In the genomic region with DNA sequence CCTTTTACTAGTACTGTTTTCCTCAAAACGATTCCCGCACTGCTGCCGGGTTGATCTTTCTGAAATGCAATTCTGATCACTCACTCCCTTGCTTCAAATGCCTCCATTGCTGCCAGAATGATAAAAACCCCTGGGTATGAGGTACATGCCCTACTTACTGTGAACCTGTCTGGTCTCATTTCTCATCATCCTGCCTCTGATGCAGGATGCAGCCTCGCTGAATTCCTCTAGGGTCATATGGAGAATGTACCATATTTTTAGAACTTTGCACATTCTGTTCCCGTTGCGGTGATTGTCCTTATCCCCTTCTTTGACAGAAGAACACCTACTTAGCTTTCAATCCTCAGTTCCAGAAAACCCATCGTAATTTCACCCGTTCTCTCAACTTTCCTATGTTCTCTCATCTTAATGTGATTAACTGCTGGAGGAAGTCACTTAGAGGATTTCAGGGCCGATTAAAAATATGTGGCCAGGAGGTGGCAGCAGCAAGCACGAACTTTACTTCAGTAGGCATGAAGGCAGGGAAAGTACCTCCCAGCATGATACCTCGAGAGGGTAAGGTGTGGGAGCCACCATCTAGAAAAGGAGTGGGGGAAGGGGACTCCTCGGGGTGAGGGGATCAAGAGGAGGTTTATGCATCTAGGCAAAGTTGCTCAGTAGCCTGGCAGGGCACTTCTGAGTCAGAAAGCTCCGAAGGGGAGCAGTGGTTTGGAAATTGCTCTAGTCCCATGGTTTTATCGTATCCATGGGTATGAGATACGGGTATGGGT, we compare ENCODE assay signal across 8 cellular contexts.
DNase-seq lines count a peak whose midpoint lies in the region; ATAC-seq and TF ChIP-seq lines count a peak whose summit lies in the region.

No MANE protein-coding gene starts in this region.

- CTCF ChIA-PET in AG04450 (lab: Charles Lee): interaction anchor here (1.0 kb wide), 1 partner anchor 473 kb away, joined by 3 read pairs; no protein-coding TSS in a partner anchor
- CTCF ChIA-PET in RWPE1 (lab: Yijun Ruan, JAX): interaction anchor here (0.6 to 1.0 kb wide), 3 partner anchors 382 to 1341 kb away, joined by 3 to 4 read pairs (median 3); no protein-coding TSS in a partner anchor

- H3K9me3 Mint-ChIP-seq in chondrocyte (ENCODE audit: low read depth) (no peaks in the 10 kb centered on the region), mesothelial cell of epicardium (no peaks in the 10 kb centered on the region)

- TF ChIP-seq CTCF in AG04450 (IDR thresholded peaks at IDR 0.05; ENCODE audit: low read depth, low read length) (peak; percentile 29; the same call in 1 of the 2 replicates), GM12865 (IDR thresholded peaks at IDR 0.05; ENCODE audit: insufficient read depth, low read depth, low read length, missing control alignments) (peak; percentile 39), RWPE1 (conservative IDR thresholded peaks at IDR 0.05; ENCODE audit: low read depth) (peak; percentile 59), chondrocyte (IDR thresholded peaks at IDR 0.05) (peak; percentile 92), mesothelial cell of epicardium (IDR thresholded peaks at IDR 0.05; ENCODE audit: unreplicated experiment) (peak; percentile 60), uterus (IDR thresholded peaks at IDR 0.05) (peak in 3 of 4 experiments; percentile 13 to 32 (median 29))

- H3K36me3 Mint-ChIP-seq in chondrocyte (ENCODE audit: low read depth) (no peaks in the 10 kb centered on the region), mesothelial cell of epicardium (no peaks in the 10 kb centered on the region)

- H3K36me3 ChIP-seq in uterus: no peaks in the 10 kb centered on the region

- H3K27ac Mint-ChIP-seq in chondrocyte (ENCODE audit: unreplicated experiment): no peak overlapping the region
- no peak overlapping the region for H3K27ac Mint-ChIP-seq in mesothelial cell of epicardium

- H3K4me1 Mint-ChIP-seq in chondrocyte (ENCODE audit: low read depth) (peaks cover 4% of the 10 kb centered on the region), mesothelial cell of epicardium (no peaks in the 10 kb centered on the region)

- H3K27me3 Mint-ChIP-seq in chondrocyte (ENCODE audit: low read depth): peaks cover 4% of the 10 kb centered on the region
- H3K27me3 Mint-ChIP-seq in mesothelial cell of epicardium (ENCODE audit: low read depth): no peaks in the 10 kb centered on the region

- peaks cover 6% of the 10 kb centered on the region for H3K9me3 ChIP-seq in AG04450 (ENCODE audit: control insufficient read depth, insufficient read depth, low read length)
- no peaks in the 10 kb centered on the region for H3K9me3 ChIP-seq in uterus

- H3K4me3 Mint-ChIP-seq in chondrocyte (ENCODE audit: unreplicated experiment) (no peak overlapping the region), mesothelial cell of epicardium (no peak overlapping the region)

- H3K4me1 ChIP-seq in uterus: no peaks in the 10 kb centered on the region

- H3K27me3 ChIP-seq in AG04450 (ENCODE audit: control insufficient read depth, insufficient read depth, low read length) (no peaks in the 10 kb centered on the region), uterus (no peaks in the 10 kb centered on the region)

- DNase-seq in AG04450 (ENCODE audit: low read depth, low spot score): no peak
- DNase-seq in GM12865 (ENCODE audit: low read depth): peak; percentile 39
- peak; percentile 46 for DNase-seq in RWPE1 (ENCODE audit: low spot score)
- DNase-seq in chondrocyte (ENCODE audit: low spot score): no peak
- peak in 1 of 2 experiments; percentile 55 for DNase-seq in mesothelial cell of epicardium (ENCODE audit: low spot score in 2 of 2, unreplicated experiment in 2 of 2)
- peak in 1 of 2 donors; percentile 14 for DNase-seq in uterus

- no peak for TF ChIP-seq POLR2A in uterus (IDR thresholded peaks at IDR 0.05)

- peak; percentile 66 for ATAC-seq in HG03439 (IDR thresholded peaks at IDR 0.05; ENCODE audit: unreplicated experiment)
- no peak for ATAC-seq in GM19452 (IDR thresholded peaks at IDR 0.05; ENCODE audit: unreplicated experiment)

- H3K27ac ChIP-seq in AG04450 (ENCODE audit: low read depth, low read length) (no peak overlapping the region), RWPE1 (no peak overlapping the region), uterus (no peak overlapping the region)

- intact Hi-C loops in uterus (cut with DNase I; ENCODE audit: low total_unique reads): no loop called here

- POLR2A ChIA-PET in AG04450 (lab: Yijun Ruan, JAX): no interaction called here
- POLR2A ChIA-PET in RWPE1 (lab: Yijun Ruan, JAX; ENCODE audit: low non-redundant PET): no interaction called here

- no peak overlapping the region for H3K4me3 ChIP-seq in AG04450 (ENCODE audit: low read depth, low read length)
- no peak overlapping the region for H3K4me3 ChIP-seq in GM12865 (ENCODE audit: low read depth, low read length)
- no peak overlapping the region for H3K4me3 ChIP-seq in uterus

Comparison
In these comparisons a context has a peak if more than half of its experiments do, and no peak if none do; other contexts are left out.
1. DNase-seq: peak in GM12865 (single experiment) and RWPE1 (single experiment); none in AG04450 (single experiment) and chondrocyte (single experiment).
2. CTCF ChIP-seq: peak in every context shown above with its lines; median percentile 92 in chondrocyte; 60 in mesothelial cell of epicardium; 59 in RWPE1; 39 in GM12865; 29 in AG04450; 29 in uterus.